15 cellular contexts compared by ENCODE assay signal in genomic region chr2:8581048-8581561, GRCh38.
A peak's percentile ranks its signal among the peaks of the same experiment; 100 is the strongest.
DNase-seq lines count a peak whose midpoint lies in the region; ATAC-seq, FAIRE-seq and TF ChIP-seq lines count a peak whose summit lies in the region.
"Had no signal": no experiment of that assay in that cellular context is flagged by ENCODE, and none has a peak within 500 bp of the region (broad histone marks: within the 10 kb centered on the region; RNA-seq: fewer than 3 reads in every experiment).

No MANE protein-coding gene starts in this region.

- H4K91ac ChIP-seq in IMR-90 (ENCODE audit: insufficient read depth, low read depth, low read length), result no peak overlapping the region
- peak overlapping the region; percentile 45 for H4K91ac ChIP-seq in trophoblast cell (ENCODE audit: low read depth, low read length)

- peak overlapping the region; percentile 78 for H2AK9ac ChIP-seq in IMR-90 (replicated peaks; ENCODE audit: low read depth, low read length, poor library complexity)

- H3K27ac ChIP-seq in IMR-90 (ENCODE audit: insufficient read depth, low read length) (no peak overlapping the region), K562 (ENCODE audit: extremely low read depth, low read depth, low read length) (no peak overlapping the region), trophoblast cell (ENCODE audit: low read depth, low read length) (no peak overlapping the region), small intestine (ENCODE audit: low read depth in 1 of 2, low read length in 1 of 2) (no peak overlapping the region)
- H3K27ac ChIP-seq: skin epidermis had no signal

- 0 out of 2 replicates have a peak, but pooled peaks cover 1% of the 10 kb centered on the region for H3K9me1 ChIP-seq in IMR-90 (ENCODE audit: insufficient read depth, low read length)
- no peaks in the 10 kb centered on the region for H3K9me1 ChIP-seq in K562 (ENCODE audit: control insufficient read depth, insufficient read depth, low read length)

- no peak for TF ChIP-seq EP300 in K562 (IDR thresholded peaks at IDR 0.05; ENCODE audit: low read length)

- intact Hi-C loops in activated CD4-positive, alpha-beta T cell treated with anti-CD3 and anti-CD28 coated beads for 36 hours (cut with DNase I, micrococcal nuclease), result loop anchor here in 1 of 2 experiments (2.0 to 5.0 kb wide), 2 partner anchors 66 to 529 kb away; no protein-coding TSS in a partner anchor
- intact Hi-C loops in IMR-90 (cut with micrococcal nuclease) (no loop called here), K562 (cut with micrococcal nuclease) (loop anchor here (5.0 kb wide), 1 partner anchor 54 kb away; no protein-coding TSS in a partner anchor)

- H3K56ac ChIP-seq in IMR-90 (ENCODE audit: extremely low read depth, insufficient read depth, low read length), result no peak overlapping the region

- no peaks in the 10 kb centered on the region for H3K4me1 ChIP-seq in IMR-90 (ENCODE audit: control insufficient read depth, insufficient read depth, low read length)
- peaks cover 19 to 37% of the 10 kb centered on the region in 2 experiments for H3K4me1 ChIP-seq in K562 (replicated peaks in 1 of 2; ENCODE audit: control insufficient read depth in 2 of 2, insufficient read depth in 2 of 2, low read length in 2 of 2)
- H3K4me1 ChIP-seq in trophoblast cell (ENCODE audit: control insufficient read depth in 1 of 2, insufficient read depth in 2 of 2, low read length in 2 of 2), result peaks cover 23 to 35% of the 10 kb centered on the region in 2 experiments
- H3K4me1 ChIP-seq in small intestine (ENCODE audit: control insufficient read depth in 2 of 2, insufficient read depth in 1 of 2, low read depth in 1 of 2, low read length in 1 of 2), result no peaks in the 10 kb centered on the region

- no peak overlapping the region for H4K12ac ChIP-seq in trophoblast cell (ENCODE audit: low read depth, low read length)

- TF ChIP-seq CTCF in IMR-90 (conservative IDR thresholded peaks at IDR 0.05; ENCODE audit: low read depth, low read length) (no peak), K562 (IDR thresholded peaks at IDR 0.05 in 2 of 3, conservative IDR thresholded peaks at IDR 0.05 in 1 of 3; ENCODE audit: insufficient read depth in 2 of 3, low read depth in 1 of 3, low read length in 3 of 3) (no peak)

- TF ChIP-seq POLR2A in IMR-90 (IDR thresholded peaks at IDR 0.05; ENCODE audit: low read depth, low read length), result no peak
- TF ChIP-seq POLR2A in K562 (conservative IDR thresholded peaks at IDR 0.05), result no peak

- peak overlapping the region; percentile 71 for H3K27ac Mint-ChIP-seq in activated CD4-positive, alpha-beta T cell treated with anti-CD3 and anti-CD28 coated beads for 36 hours
- H3K27ac Mint-ChIP-seq: activated T-cell treated with anti-CD3 and anti-CD28 coated beads, Interleukin-2, amount 50 U/mL, for 72 hours had no signal

- CTCF ChIA-PET in activated CD4-positive, alpha-beta T cell treated with anti-CD3 and anti-CD28 coated beads for 36 hours (lab: Charles Lee), result interaction anchor here (0.6 to 0.7 kb wide), 4 partner anchors 101 to 703 kb away, joined by 3 to 4 read pairs (median 4); partner anchors contain the start of gene ID2
- CTCF ChIA-PET in IMR-90 (lab: Yijun Ruan, JAX), result no interaction called here
- CTCF ChIA-PET in K562 (lab: Yijun Ruan, JAX; ENCODE audit: low intra/inter-chr PET ratio), result no interaction called here

- H3K4me2 ChIP-seq in IMR-90 (ENCODE audit: low read depth, low read length) (no peak overlapping the region), K562 (ENCODE audit: insufficient read depth, low read length) (peak overlapping the region; percentile 12; the same call in 1 of the 2 replicates), trophoblast cell (ENCODE audit: low read length) (no peak overlapping the region)

- H4K20me1 ChIP-seq in IMR-90 (ENCODE audit: insufficient read depth, low read length) (no peaks in the 10 kb centered on the region), K562 (replicated peaks; ENCODE audit: control insufficient read depth, insufficient read depth, low read length) (no peaks in the 10 kb centered on the region)

- H2BK20ac ChIP-seq in IMR-90 (ENCODE audit: low read depth, low read length), result no peak overlapping the region

- ATAC-seq in activated CD4-positive, alpha-beta T cell treated with anti-CD3 and anti-CD28 coated beads for 36 hours, result no peak
- ATAC-seq in IMR-90 (ENCODE audit: low read depth), result no peak
- no peak for ATAC-seq in K562
- ATAC-seq in HG03039 (IDR thresholded peaks at IDR 0.05; ENCODE audit: unreplicated experiment), result no peak

- H3K36me3 Mint-ChIP-seq in activated CD4-positive, alpha-beta T cell treated with anti-CD3 and anti-CD28 coated beads for 36 hours (ENCODE audit: low read depth), result no peaks in the 10 kb centered on the region

- FAIRE-seq in K562 (lab: Jason Lieb, UNC), result no peak
- no peak for FAIRE-seq in small intestine (lab: Jason Lieb, UNC)
- FAIRE-seq: H54 had no signal

- H3K14ac ChIP-seq in IMR-90 (replicated peaks; ENCODE audit: low read depth, low read length) (no peak overlapping the region), trophoblast cell (ENCODE audit: low read length) (peak overlapping the region; percentile 3)

- no peak overlapping the region for H3K4me3 ChIP-seq in IMR-90 (ENCODE audit: insufficient read depth, low read depth, low read length)
- no peak overlapping the region for H3K4me3 ChIP-seq in K562
- no peak overlapping the region for H3K4me3 ChIP-seq in trophoblast cell (ENCODE audit: low read depth, low read length)
- no peak overlapping the region for H3K4me3 ChIP-seq in small intestine (ENCODE audit: low read depth in 1 of 2, low read length in 2 of 2)
- H3K4me3 ChIP-seq: skin epidermis had no signal

- H2BK15ac ChIP-seq in IMR-90 (ENCODE audit: low read depth, low read length), result no peak overlapping the region

- H3K9me3 ChIP-seq in IMR-90 (ENCODE audit: control insufficient read depth, insufficient read depth, low read length) (no peaks in the 10 kb centered on the region), K562 (replicated peaks; ENCODE audit: control insufficient read depth, insufficient read depth, low read depth, low read length) (no peaks in the 10 kb centered on the region), trophoblast cell (ENCODE audit: insufficient read depth, low read depth, low read length) (no peaks in the 10 kb centered on the region), small intestine (ENCODE audit: control insufficient read depth, low read depth) (no peaks in the 10 kb centered on the region)

- H2AFZ ChIP-seq in IMR-90 (replicated peaks; ENCODE audit: low read length, poor library complexity) (no peak overlapping the region), K562 (ENCODE audit: low read depth, low read length) (no peak overlapping the region), trophoblast cell (ENCODE audit: insufficient read depth, low read length, poor library complexity) (no peak overlapping the region)

- no peak overlapping the region for H2AK5ac ChIP-seq in IMR-90 (ENCODE audit: low read depth, low read length)
- H2AK5ac ChIP-seq in trophoblast cell (ENCODE audit: low read length), result peak overlapping the region; percentile 42

- POLR2A ChIA-PET in activated CD4-positive, alpha-beta T cell treated with anti-CD3 and anti-CD28 coated beads for 36 hours (lab: Charles Lee), result interaction anchor here (0.9 to 1.8 kb wide), 2 partner anchors 36 to 101 kb away, joined by 3 to 4 read pairs; partner anchors contain the start of gene ID2
- POLR2A ChIA-PET in IMR-90 (lab: Charles Lee; ENCODE audit: unreplicated experiment) (no interaction called here), K562 (lab: Yijun Ruan, JAX) (interaction anchor here (1.0 to 5.3 kb wide), 5 partner anchors 11 to 101 kb away, joined by 3 to 33 read pairs (median 4); partner anchors contain the start of gene ID2)

- H3K79me1 ChIP-seq in IMR-90 (ENCODE audit: low read depth in 1 of 2, low read length in 2 of 2), result no peaks in the 10 kb centered on the region
- H3K79me1 ChIP-seq in trophoblast cell (ENCODE audit: low read length), result peaks cover 32% of the 10 kb centered on the region

- H3K9ac ChIP-seq in IMR-90 (ENCODE audit: low read depth, low read length), result no peak overlapping the region
- H3K9ac ChIP-seq in K562 (ENCODE audit: insufficient read depth in 1 of 2, low read depth in 2 of 2, low read length in 2 of 2), result peak overlapping the region in 1 of 2 experiments; percentile 74; a peak in 2 of 4 replicates
- no peak overlapping the region for H3K9ac ChIP-seq in trophoblast cell (ENCODE audit: low read length)

- H3K23ac ChIP-seq in IMR-90 (ENCODE audit: low read depth, low read length) (no peak overlapping the region), trophoblast cell (ENCODE audit: low read length) (no peak overlapping the region)

- H3K36me3 ChIP-seq in IMR-90 (ENCODE audit: control insufficient read depth, insufficient read depth, low read length) (no peaks in the 10 kb centered on the region), K562 (ENCODE audit: control insufficient read depth, insufficient read depth, low read length) (no peaks in the 10 kb centered on the region), trophoblast cell (ENCODE audit: control insufficient read depth in 1 of 2, insufficient read depth in 2 of 2, low read length in 2 of 2) (no peaks in the 10 kb centered on the region), small intestine (ENCODE audit: control insufficient read depth in 2 of 2, insufficient read depth in 2 of 2, low read length in 2 of 2) (no peaks in the 10 kb centered on the region)

- H3K4ac ChIP-seq in IMR-90 (ENCODE audit: low read depth, low read length) (no peak overlapping the region), trophoblast cell (ENCODE audit: low read depth, low read length) (no peak overlapping the region)

- H2BK5ac ChIP-seq in IMR-90 (ENCODE audit: low read depth, low read length, poor library complexity, severe bottlenecking) (no peak overlapping the region), trophoblast cell (ENCODE audit: low read depth, low read length, poor library complexity) (no peak overlapping the region)

- no peak overlapping the region for H4K5ac ChIP-seq in IMR-90 (ENCODE audit: low read depth, low read length)

- H3K4me1 Mint-ChIP-seq in activated CD4-positive, alpha-beta T cell treated with anti-CD3 and anti-CD28 coated beads for 36 hours, result peaks cover 57% of the 10 kb centered on the region

- dilution Hi-C loops in IMR-90 (cut with HindIII; ENCODE audit: low sequenced_read_pairs, unreplicated experiment), result no loop called here

- in situ Hi-C loops in IMR-90 (cut with MboI; ENCODE audit: low sequenced_read_pairs) (no loop called here), K562 (cut with MboI) (no loop called here)

- peak overlapping the region; percentile 65 for H2BK12ac ChIP-seq in trophoblast cell (ENCODE audit: low read length)

- H4K8ac ChIP-seq in IMR-90 (ENCODE audit: low read depth in 2 of 2, low read length in 2 of 2) (no peak overlapping the region), trophoblast cell (ENCODE audit: low read depth, low read length) (no peak overlapping the region)

- no TSS peak for BruUV-seq in IMR-90 (replicated peaks; lab: Mats Ljungman, UMichigan)
- no TSS peak for BruUV-seq in K562 (replicated peaks; lab: Mats Ljungman, UMichigan)

- no peaks in the 10 kb centered on the region for H3K79me2 ChIP-seq in K562 (ENCODE audit: control insufficient read depth, insufficient read depth, low read length)
- H3K79me2 ChIP-seq in trophoblast cell (ENCODE audit: control insufficient read depth, insufficient read depth, low read length, poor library complexity), result no peaks in the 10 kb centered on the region

- H3K27me3 ChIP-seq in IMR-90 (ENCODE audit: control insufficient read depth, insufficient read depth, low read length) (no peaks in the 10 kb centered on the region), K562 (ENCODE audit: control insufficient read depth in 2 of 2, insufficient read depth in 2 of 2, low read length in 2 of 2) (peaks cover 1 to 28% of the 10 kb centered on the region in 2 experiments; a peak in 3 of 5 replicates), trophoblast cell (ENCODE audit: insufficient read depth, low read length) (no peaks in the 10 kb centered on the region), small intestine (ENCODE audit: control insufficient read depth in 2 of 2, insufficient read depth in 2 of 2, low read length in 2 of 2) (no peaks in the 10 kb centered on the region)

- no CpG with 5 or more reads among the region's 7 CpGs for WGBS in IMR-90 (ENCODE audit: extremely low coverage in 2 of 2, insufficient read length in 1 of 2), 2 experiments
- 43% methylated on average over 7 of the region's 7 CpGs for WGBS in K562 (ENCODE audit: insufficient coverage, low coverage, missing lambda C conversion rate)
- no CpG with 5 or more reads among the region's 7 CpGs for WGBS in trophoblast cell (ENCODE audit: extremely low coverage, insufficient coverage, insufficient read length)
- 81 to 87% (median 81%) methylated on average over 5 to 7 of the region's 7 CpGs for WGBS in small intestine, 3 donors

- H2BK120ac ChIP-seq in IMR-90 (ENCODE audit: low read depth, low read length), result no peak overlapping the region
- H2BK120ac ChIP-seq in trophoblast cell (ENCODE audit: insufficient read depth, low read length, poor library complexity), result peak overlapping the region; percentile 52

- no peak overlapping the region for H3K18ac ChIP-seq in IMR-90 (ENCODE audit: low read depth, low read length)
- H3K18ac ChIP-seq in trophoblast cell (ENCODE audit: low read length), result no peak overlapping the region

- no peak for TF ChIP-seq RAD21 in IMR-90 (IDR thresholded peaks at IDR 0.05; ENCODE audit: low read length)
- no peak for TF ChIP-seq RAD21 in K562 (CRISPR knock-in tag; conservative IDR thresholded peaks at IDR 0.05 in 1 of 2, IDR thresholded peaks at IDR 0.05 in 1 of 2)

- no peak for DNase-seq in activated CD4-positive, alpha-beta T cell treated with anti-CD3 and anti-CD28 coated beads for 36 hours
- no peak for DNase-seq in activated CD4-positive, alpha-beta T cell treated with anti-CD3 and anti-CD28 coated beads, Interleukin-2, amount 50 U/mL, for 1 hour
- DNase-seq in IMR-90 (no peak), K562 (ENCODE audit: extremely low read depth in 1 of 4, low spot score in 3 of 4) (no peak), trophoblast cell (no peak), putamen (ENCODE audit: low spot score) (no peak), small intestine (no peak)
- DNase-seq: activated CD4-positive, CD25-positive, alpha-beta regulatory T cell; activated T-cell treated with anti-CD3 and anti-CD28 coated beads, Interleukin-2, amount 50 U/mL, for 72 hours; aorta; Calu3; NCI-H2081 treated with DMSO at 0.1 percent for 48 hours had no signal

- peaks cover 7% of the 10 kb centered on the region for H3K27me3 Mint-ChIP-seq in activated CD4-positive, alpha-beta T cell treated with anti-CD3 and anti-CD28 coated beads for 36 hours

- H3K4me3 Mint-ChIP-seq in activated CD4-positive, alpha-beta T cell treated with anti-CD3 and anti-CD28 coated beads for 36 hours, result no peak overlapping the region

- no peaks in the 10 kb centered on the region for H3K9me3 Mint-ChIP-seq in activated CD4-positive, alpha-beta T cell treated with anti-CD3 and anti-CD28 coated beads for 36 hours (ENCODE audit: low read depth)
- H3K9me3 Mint-ChIP-seq: activated T-cell treated with anti-CD3 and anti-CD28 coated beads, Interleukin-2, amount 50 U/mL, for 72 hours had no signal
